In the genomic region with DNA sequence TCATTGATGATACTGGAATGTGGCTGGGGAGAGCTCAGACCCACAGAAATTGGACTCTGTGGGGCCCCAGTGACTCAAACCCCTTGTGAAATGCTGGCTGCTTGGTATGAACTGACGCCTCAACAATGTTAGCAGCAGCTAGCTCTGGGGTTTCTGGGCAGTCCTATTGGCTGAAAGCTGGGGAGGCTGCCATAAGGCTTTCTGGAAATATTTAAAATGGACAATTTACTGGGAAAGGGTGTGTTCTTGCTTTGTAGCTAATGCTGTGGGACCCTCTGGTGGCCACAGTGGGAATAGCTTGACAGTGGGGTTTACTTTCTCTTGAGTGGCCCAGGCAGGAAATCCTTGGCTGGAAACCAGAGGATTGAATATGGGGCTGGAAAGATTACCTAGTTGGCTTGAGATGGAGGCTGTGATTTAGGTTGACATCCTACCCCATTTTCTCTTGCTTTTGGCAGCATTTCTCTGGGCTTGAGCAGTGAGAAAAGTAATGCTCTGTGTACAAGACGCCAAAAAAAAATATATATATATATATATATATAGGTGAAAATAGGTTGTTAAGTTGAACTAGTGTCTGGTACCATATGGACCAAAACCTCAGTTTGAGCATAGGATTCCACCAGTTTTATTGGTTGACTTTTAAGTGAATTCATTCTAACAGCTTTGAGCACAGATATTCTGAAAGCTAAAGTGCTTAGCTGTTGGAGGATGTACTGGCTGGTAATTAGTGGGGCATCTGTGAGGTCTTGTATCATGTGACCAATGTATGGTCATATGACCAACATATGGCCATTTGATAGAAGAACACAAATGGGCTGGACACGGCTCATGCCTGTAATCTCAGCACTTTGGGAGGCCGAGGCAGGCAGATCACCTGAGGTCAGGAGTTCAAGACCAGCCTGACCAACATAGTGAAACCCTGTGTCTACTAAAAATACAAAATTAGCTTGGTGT, we compare ENCODE assay signal across 8 cellular contexts. TPM values are rescaled to one million over a fixed set of nuclear protein-coding genes. Genes with fewer than 3 reads are reported as not detected.
DNase-seq lines count a peak whose midpoint lies in the region; ATAC-seq and TF ChIP-seq lines count a peak whose summit lies in the region.

No MANE protein-coding gene starts in this region.

- H3K4me3 Mint-ChIP-seq in HFFc6 = no peak overlapping the region
- H3K4me3 Mint-ChIP-seq in activated CD4-positive, alpha-beta memory T cell treated with anti-CD3 and anti-CD28 coated beads, Interleukin-2, amount 10 ng/mL, durations not matched to agents 7 days and 5 days = no peak overlapping the region
- no peak overlapping the region for H3K4me3 Mint-ChIP-seq in effector memory CD8-positive, alpha-beta T cell

- peak; percentile 94 for DNase-seq in HFFc6
- DNase-seq in NCI-H82 (lab: John Stamatoyannopoulos, UW) = peak; percentile 92
- DNase-seq in activated CD4-positive, alpha-beta memory T cell treated with anti-CD3 and anti-CD28 coated beads, Interleukin-2, amount 10 ng/mL, durations not matched to agents 7 days and 5 days = peak; percentile 84
- DNase-seq in effector memory CD8-positive, alpha-beta T cell = peak; percentile 70 to 79 (median 76)
- DNase-seq in midbrain (lab: John Stamatoyannopoulos, UW) = peak; percentile 61
- peak; percentile 28 for DNase-seq in stimulated activated CD8-positive, alpha-beta memory T cell treated with anti-CD3 and anti-CD28 coated beads, Interleukin-15, amount 100 ng/mL, for 24 hours (ENCODE audit: low read depth)

- no peaks in the 10 kb centered on the region for H3K9me3 Mint-ChIP-seq in HFFc6
- no peaks in the 10 kb centered on the region for H3K9me3 Mint-ChIP-seq in activated CD4-positive, alpha-beta memory T cell treated with anti-CD3 and anti-CD28 coated beads, Interleukin-2, amount 10 ng/mL, durations not matched to agents 7 days and 5 days
- no peaks in the 10 kb centered on the region for H3K9me3 Mint-ChIP-seq in effector memory CD8-positive, alpha-beta T cell

- peak; percentile 85 for ATAC-seq in effector memory CD8-positive, alpha-beta T cell (replicated peaks)
- ATAC-seq in HG03439 (IDR thresholded peaks at IDR 0.05; ENCODE audit: unreplicated experiment) = no peak

- peaks cover 32% of the 10 kb centered on the region for H3K4me1 Mint-ChIP-seq in HFFc6 (ENCODE audit: low read depth)
- H3K4me1 Mint-ChIP-seq in activated CD4-positive, alpha-beta memory T cell treated with anti-CD3 and anti-CD28 coated beads, Interleukin-2, amount 10 ng/mL, durations not matched to agents 7 days and 5 days = peaks cover 22% of the 10 kb centered on the region
- no peaks in the 10 kb centered on the region for H3K4me1 Mint-ChIP-seq in effector memory CD8-positive, alpha-beta T cell (ENCODE audit: low read depth in 2 of 2)

- peaks cover 34% of the 10 kb centered on the region for H3K27me3 Mint-ChIP-seq in HFFc6 (ENCODE audit: insufficient read depth)
- peaks cover 24% of the 10 kb centered on the region for H3K27me3 Mint-ChIP-seq in activated CD4-positive, alpha-beta memory T cell treated with anti-CD3 and anti-CD28 coated beads, Interleukin-2, amount 10 ng/mL, durations not matched to agents 7 days and 5 days
- peaks cover 14 to 33% of the 10 kb centered on the region in 2 donors for H3K27me3 Mint-ChIP-seq in effector memory CD8-positive, alpha-beta T cell

- no peaks in the 10 kb centered on the region for H3K36me3 Mint-ChIP-seq in HFFc6 (ENCODE audit: low read depth)
- no peaks in the 10 kb centered on the region for H3K36me3 Mint-ChIP-seq in activated CD4-positive, alpha-beta memory T cell treated with anti-CD3 and anti-CD28 coated beads, Interleukin-2, amount 10 ng/mL, durations not matched to agents 7 days and 5 days (ENCODE audit: low read depth)
- no peaks in the 10 kb centered on the region for H3K36me3 Mint-ChIP-seq in effector memory CD8-positive, alpha-beta T cell (ENCODE audit: insufficient read depth)

- no peak overlapping the region for H3K27ac ChIP-seq in C4-2B

- POLR2A ChIA-PET in activated CD4-positive, alpha-beta memory T cell treated with anti-CD3 and anti-CD28 coated beads, Interleukin-2, amount 10 ng/mL, durations not matched to agents 7 days and 5 days (lab: Charles Lee) = interaction anchor here (0.5 to 1.7 kb wide), 11 partner anchors 9 to 120 kb away, joined by 3 to 9 read pairs (median 3); a partner anchor contains a TSS

- TF ChIP-seq CTCF in C4-2B (conservative IDR thresholded peaks at IDR 0.05) = peak; percentile 93
- TF ChIP-seq CTCF in HFFc6 (IDR thresholded peaks at IDR 0.05) = peak; percentile 95

- H3K27ac Mint-ChIP-seq in HFFc6 = peak overlapping the region; percentile 58
- no peak overlapping the region for H3K27ac Mint-ChIP-seq in activated CD4-positive, alpha-beta memory T cell treated with anti-CD3 and anti-CD28 coated beads, Interleukin-2, amount 10 ng/mL, durations not matched to agents 7 days and 5 days
- no peak overlapping the region for H3K27ac Mint-ChIP-seq in effector memory CD8-positive, alpha-beta T cell

- CTCF ChIA-PET in activated CD4-positive, alpha-beta memory T cell treated with anti-CD3 and anti-CD28 coated beads, Interleukin-2, amount 10 ng/mL, durations not matched to agents 7 days and 5 days (lab: Charles Lee) = interaction anchor here (0.6 to 7.3 kb wide), 43 partner anchors 8 to 595 kb away, joined by 3 to 221 read pairs (median 5); a partner anchor contains a TSS

RNA-seq across cellular contexts. Expression of a gene that starts 8.2 kb away (rescaled TPM):
- total RNA-seq in HFFc6 (2021; fragmentation: NEBNext Ultra II Directional; extraction: Animal tissue kit (Norgen Biotek cat#: 25700)) = 100 to 1,000 TPM; 390 to 518 (median 442) TPM
- total RNA-seq in activated CD4-positive, alpha-beta memory T cell treated with anti-CD3 and anti-CD28 coated beads, Interleukin-2, amount 10 ng/mL, durations not matched to agents 7 days and 5 days = 100 to 1,000 TPM; 631 to 641 TPM

RNA-seq across cellular contexts. Expression of a gene that starts 34.9 kb away (rescaled TPM):
- 1,000 to 10,000 TPM; 1,164 to 1,256 (median 1,179) TPM for total RNA-seq in HFFc6 (2021; fragmentation: NEBNext Ultra II Directional; extraction: Animal tissue kit (Norgen Biotek cat#: 25700))
- total RNA-seq in activated CD4-positive, alpha-beta memory T cell treated with anti-CD3 and anti-CD28 coated beads, Interleukin-2, amount 10 ng/mL, durations not matched to agents 7 days and 5 days = 100 to 1,000 TPM; 504 to 539 TPM

Comparison
In these comparisons a context has a peak if more than half of its experiments do, and no peak if none do; other contexts are left out.
1. DNase-seq: peak in every context shown above with its lines; median percentile 94 in HFFc6; 92 in NCI-H82; 84 in activated CD4-positive, alpha-beta memory T cell treated with anti-CD3 and anti-CD28 coated beads, Interleukin-2, amount 10 ng/mL, durations not matched to agents 7 days and 5 days; 76 in effector memory CD8-positive, alpha-beta T cell; 61 in midbrain; 28 in stimulated activated CD8-positive, alpha-beta memory T cell treated with anti-CD3 and anti-CD28 coated beads, Interleukin-15, amount 100 ng/mL, for 24 hours.